ENCODE assay signal across 11 cellular contexts in genomic region chr13:111210945-111211469, GRCh38.
A peak's percentile ranks its signal among the peaks of the same experiment; 100 is the strongest.
DNase-seq lines count a peak whose midpoint lies in the region; ATAC-seq and TF ChIP-seq lines count a peak whose summit lies in the region.
"Had no signal": no experiment of that assay in that cellular context is flagged by ENCODE, and none has a peak within 500 bp of the region (broad histone marks: within the 10 kb centered on the region; RNA-seq: fewer than 3 reads in every experiment).

No MANE protein-coding gene starts in this region.

- H3K27ac Mint-ChIP-seq in brain (peak overlapping the region in 4 of 5 experiments; percentile 51 to 88 (median 78)), memory B cell (peak overlapping the region; percentile 60)
- H3K27ac Mint-ChIP-seq: T-helper 1 cell treated with Interleukin-12 subunit alpha and Interleukin-12 subunit beta and Interleukin-4 antibody, amounts not matched to agents 30 μg/mL and 1 μg/mL, for 36 hours had no signal

- no peaks in the 10 kb centered on the region for H3K27me3 ChIP-seq in HUES64 (ENCODE audit: insufficient read depth, low read length)
- H3K27me3 ChIP-seq: MG63 had no signal

- H3K27me3 Mint-ChIP-seq in brain (no peaks in the 10 kb centered on the region), memory B cell (no peaks in the 10 kb centered on the region)

- peak overlapping the region; percentile 90 for H3K27ac ChIP-seq in HUES64 (ENCODE audit: low read depth, low read length)

- peaks cover 28% of the 10 kb centered on the region for H3K36me3 Mint-ChIP-seq in brain
- peaks cover 7% of the 10 kb centered on the region for H3K36me3 Mint-ChIP-seq in memory B cell

- H3K36me3 ChIP-seq in HUES64 (ENCODE audit: insufficient read depth, low read length), result no peaks in the 10 kb centered on the region
- H3K36me3 ChIP-seq: MG63 had no signal

- 77% methylated on average over 8 of the region's 8 CpGs for WGBS in HUES64

- no peaks in the 10 kb centered on the region for H3K9me3 ChIP-seq in HUES64 (ENCODE audit: insufficient read depth, low read depth, low read length)
- H3K9me3 ChIP-seq: MG63 had no signal

- no peak overlapping the region for H3K4me3 ChIP-seq in HUES64 (ENCODE audit: low read length)
- H3K4me3 ChIP-seq: MG63 had no signal

- H3K4me3 Mint-ChIP-seq in brain, result peak overlapping the region in 4 of 5 experiments; percentile 49 to 73 (median 64)
- H3K4me3 Mint-ChIP-seq in memory B cell, result no peak overlapping the region
- H3K4me3 Mint-ChIP-seq: T-helper 1 cell treated with Interleukin-12 subunit alpha and Interleukin-12 subunit beta and Interleukin-4 antibody, amounts not matched to agents 30 μg/mL and 1 μg/mL, for 36 hours had no signal

- ATAC-seq in memory B cell (ENCODE audit: low read depth) (no peak), HG03378 (IDR thresholded peaks at IDR 0.05; ENCODE audit: unreplicated experiment) (no peak), GM21619 (IDR thresholded peaks at IDR 0.05; ENCODE audit: unreplicated experiment) (no peak)

- TF ChIP-seq CTCF in brain (conservative IDR thresholded peaks at IDR 0.05), result no peak

- H3K4me1 ChIP-seq in HUES64 (ENCODE audit: insufficient read depth, low read length), result peaks cover 69% of the 10 kb centered on the region

- H3K4me1 Mint-ChIP-seq in brain, result peaks cover 93% of the 10 kb centered on the region
- peaks cover 24% of the 10 kb centered on the region for H3K4me1 Mint-ChIP-seq in memory B cell

- no peak for DNase-seq in memory B cell (ENCODE audit: low spot score in 2 of 2)
- peak; percentile 26 for DNase-seq in superior temporal gyrus (ENCODE audit: extremely low spot score)
- DNase-seq in iPS-NIHi7 (ENCODE audit: extremely low spot score), result no peak
- no peak for DNase-seq in activated CD4-positive, alpha-beta T cell treated with anti-CD3 and anti-CD28 coated beads for 1 hour
- DNase-seq: DND-41 had no signal

- H3K9ac ChIP-seq in HUES64 (ENCODE audit: low read depth, low read length), result peak overlapping the region; percentile 70; the same call in 1 of the 2 replicates

- H3K9me3 Mint-ChIP-seq in brain, result no peaks in the 10 kb centered on the region
- H3K9me3 Mint-ChIP-seq in memory B cell, result no peaks in the 10 kb centered on the region
- H3K9me3 Mint-ChIP-seq: T-helper 1 cell treated with Interleukin-12 subunit alpha and Interleukin-12 subunit beta and Interleukin-4 antibody, amounts not matched to agents 30 μg/mL and 1 μg/mL, for 36 hours had no signal
